22 cellular contexts compared by ENCODE assay signal in the genomic region with DNA sequence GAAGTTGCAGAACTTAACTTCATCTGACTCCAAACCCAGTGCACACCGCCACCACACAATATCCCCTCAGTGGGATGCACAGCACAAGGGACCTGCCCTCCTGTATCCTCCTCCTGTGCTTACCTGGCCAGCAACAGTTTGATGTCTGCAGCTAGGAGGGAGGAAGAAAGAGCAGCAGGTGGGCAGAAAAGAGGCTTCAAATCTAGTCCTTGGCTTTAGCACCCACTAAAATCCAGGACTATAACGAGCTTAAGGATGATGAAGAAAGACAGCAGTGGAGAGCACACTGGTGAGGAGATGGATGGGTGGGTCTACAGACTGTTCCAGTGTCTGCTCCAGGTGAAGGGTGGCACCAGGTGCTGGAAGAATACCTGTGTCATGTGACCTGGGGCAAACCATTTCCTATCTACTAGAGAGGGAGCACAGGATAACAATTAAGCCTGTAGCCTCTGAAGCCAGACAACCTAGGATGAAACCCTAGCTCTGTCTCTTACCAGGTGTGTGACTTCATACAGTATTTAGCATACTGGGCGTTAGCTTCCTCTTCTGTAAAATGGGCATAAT.
"Had no signal": no experiment of that assay in that cellular context is flagged by ENCODE, and none has a peak within 500 bp of the region (broad histone marks: within the 10 kb centered on the region; RNA-seq: fewer than 3 reads in every experiment).

No MANE protein-coding gene starts in this region.

- H3K27me3 ChIP-seq: gastroesophageal sphincter, ovary, spleen, upper lobe of right lung had no signal

- H3K27ac ChIP-seq: gastroesophageal sphincter, ovary, prostate gland, upper lobe of right lung had no signal

- DNase-seq: activated CD4-positive, alpha-beta memory T cell treated with anti-CD3 and anti-CD28 coated beads, Interleukin-2, amount 10 ng/mL, durations not matched to agents 7 days and 5 days; activated CD4-positive, alpha-beta T cell treated with anti-CD3 and anti-CD28 coated beads, Interleukin-2, amount 10 ng/mL, durations not matched to agents 24 days and 14 days; activated effector memory CD4-positive, alpha-beta T cell treated with anti-CD3 and anti-CD28 coated beads, Interleukin-2, amount 50 U/mL, for 16 hours; activated naive CD4-positive, alpha-beta T cell treated with anti-CD3 and anti-CD28 coated beads, Interleukin-2, amount 10 ng/mL, durations not matched to agents 7 days and 5 days; activated T-cell treated with anti-CD3 and anti-CD28 coated beads, Interleukin-2, amount 50 U/mL, for 72 hours; cerebellar nuclear complex; effector CD4-positive, alpha-beta T cell; hypothalamus; left ventricle myocardium superior; mammary epithelial cell; midbrain; natural killer cell; ovary; spleen; stimulated activated CD4-positive, alpha-beta T cell treated with anti-CD3 and anti-CD28 coated beads, Interleukin-4, amount 100 ng/mL, for 24 hours; stimulated activated naive CD8-positive, alpha-beta T cell treated with anti-CD3 and anti-CD28 coated beads, Interleukin-15, Interleukin-2, amounts not matched to agents 100 U/mL and 50 U/mL, for 24 hours; T-helper 17 cell; upper lobe of right lung had no signal

- H3K4me3 Mint-ChIP-seq: activated CD4-positive, alpha-beta memory T cell treated with anti-CD3 and anti-CD28 coated beads, Interleukin-2, amount 10 ng/mL, durations not matched to agents 7 days and 5 days; activated CD4-positive, alpha-beta T cell treated with anti-CD3 and anti-CD28 coated beads, Interleukin-2, amount 10 ng/mL, durations not matched to agents 24 days and 14 days; activated naive CD4-positive, alpha-beta T cell treated with anti-CD3 and anti-CD28 coated beads, Interleukin-2, amount 10 ng/mL, durations not matched to agents 7 days and 5 days; activated T-cell treated with anti-CD3 and anti-CD28 coated beads, Interleukin-2, amount 50 U/mL, for 72 hours; natural killer cell; T-helper 17 cell had no signal

- H3K9me3 ChIP-seq: gastroesophageal sphincter, ovary, prostate gland, spleen, upper lobe of right lung had no signal

- H3K4me3 ChIP-seq: gastroesophageal sphincter, ovary, prostate gland, upper lobe of right lung had no signal

- H3K36me3 Mint-ChIP-seq: activated naive CD4-positive, alpha-beta T cell treated with anti-CD3 and anti-CD28 coated beads, Interleukin-2, amount 10 ng/mL, durations not matched to agents 7 days and 5 days; natural killer cell had no signal

- ATAC-seq: activated CD4-positive, CD25-positive, alpha-beta regulatory T cell treated with anti-CD3 and anti-CD28 coated beads, Interleukin-2, amount 50 U/mL, for 24 hours; activated T-cell treated with anti-CD3 and anti-CD28 coated beads, Interleukin-2, amount 50 U/mL, for 72 hours; esophagus mucosa; left ventricle myocardium superior; stimulated activated naive CD8-positive, alpha-beta T cell treated with anti-CD3 and anti-CD28 coated beads, Interleukin-15, Interleukin-2, amounts not matched to agents 100 U/mL and 50 U/mL, for 24 hours; T-helper 17 cell had no signal

- H3K9me3 Mint-ChIP-seq: activated T-cell treated with anti-CD3 and anti-CD28 coated beads, Interleukin-2, amount 50 U/mL, for 72 hours; natural killer cell had no signal

- H3K27me3 Mint-ChIP-seq: activated CD4-positive, alpha-beta memory T cell treated with anti-CD3 and anti-CD28 coated beads, Interleukin-2, amount 10 ng/mL, durations not matched to agents 7 days and 5 days had no signal

- H3K36me3 ChIP-seq: gastroesophageal sphincter, ovary, prostate gland, spleen, upper lobe of right lung had no signal

- H3K27ac Mint-ChIP-seq: activated CD4-positive, alpha-beta memory T cell treated with anti-CD3 and anti-CD28 coated beads, Interleukin-2, amount 10 ng/mL, durations not matched to agents 7 days and 5 days; activated CD4-positive, alpha-beta T cell treated with anti-CD3 and anti-CD28 coated beads, Interleukin-2, amount 10 ng/mL, durations not matched to agents 24 days and 14 days; activated naive CD4-positive, alpha-beta T cell treated with anti-CD3 and anti-CD28 coated beads, Interleukin-2, amount 10 ng/mL, durations not matched to agents 7 days and 5 days; activated T-cell treated with anti-CD3 and anti-CD28 coated beads, Interleukin-2, amount 50 U/mL, for 72 hours; T-helper 17 cell had no signal
